ENCODE assay signal across 8 cellular contexts in genomic region chr21:35257413-35257812, GRCh38.
DNase-seq lines count a peak whose midpoint lies in the region; ATAC-seq, FAIRE-seq and TF ChIP-seq lines count a peak whose summit lies in the region.

No MANE protein-coding gene starts in this region.

- H3K18ac ChIP-seq in IMR-90 (ENCODE audit: low read depth, low read length) = peak overlapping the region; percentile 40

- dilution Hi-C loops in IMR-90 (cut with HindIII; ENCODE audit: low sequenced_read_pairs, unreplicated experiment) = no loop called here

- H3K27me3 ChIP-seq in IMR-90 (ENCODE audit: control insufficient read depth, insufficient read depth, low read length) = no peaks in the 10 kb centered on the region
- no peaks in the 10 kb centered on the region; a peak in 1 of 5 replicates for H3K27me3 ChIP-seq in K562 (ENCODE audit: control insufficient read depth in 2 of 2, insufficient read depth in 2 of 2, low read length in 2 of 2)
- H3K27me3 ChIP-seq in naive thymus-derived CD4-positive, alpha-beta T cell (ENCODE audit: control insufficient read depth in 2 of 2, insufficient read depth in 2 of 2, low read length in 2 of 2) = no peaks in the 10 kb centered on the region

- H3K9ac ChIP-seq in IMR-90 (ENCODE audit: low read depth, low read length) (no peak overlapping the region), K562 (ENCODE audit: insufficient read depth in 1 of 2, low read depth in 2 of 2, low read length in 2 of 2) (no peak overlapping the region)

- H2BK15ac ChIP-seq in IMR-90 (ENCODE audit: low read depth, low read length) = no peak overlapping the region

- BruUV-seq in IMR-90 (replicated peaks; lab: Mats Ljungman, UMichigan) (no TSS peak), K562 (replicated peaks; lab: Mats Ljungman, UMichigan) (no TSS peak)

- no peak overlapping the region for H3K4me3 Mint-ChIP-seq in naive thymus-derived CD4-positive, alpha-beta T cell

- TF ChIP-seq RAD21 in IMR-90 (IDR thresholded peaks at IDR 0.05; ENCODE audit: low read length) (peak; percentile 15; the same call in 1 of the 2 replicates), K562 (CRISPR knock-in tag; conservative IDR thresholded peaks at IDR 0.05 in 1 of 2, IDR thresholded peaks at IDR 0.05 in 1 of 2) (no peak)

- intact Hi-C loops in IMR-90 (cut with micrococcal nuclease) (loop anchor here (2.0 to 5.0 kb wide), 5 partner anchors 53 to 770 kb away; no protein-coding TSS in a partner anchor), K562 (cut with micrococcal nuclease) (no loop called here), lower leg skin (cut with DNase I; ENCODE audit: low total_unique reads) (no loop called here)
- intact Hi-C loops in naive thymus-derived CD4-positive, alpha-beta T cell (cut with micrococcal nuclease) = no loop called here

- no peaks in the 10 kb centered on the region for H4K20me1 ChIP-seq in IMR-90 (ENCODE audit: insufficient read depth, low read length)
- no peaks in the 10 kb centered on the region for H4K20me1 ChIP-seq in K562 (replicated peaks; ENCODE audit: control insufficient read depth, insufficient read depth, low read length)

- H2AFZ ChIP-seq in IMR-90 (replicated peaks; ENCODE audit: low read length, poor library complexity) (no peak overlapping the region), K562 (ENCODE audit: low read depth, low read length) (peak overlapping the region; percentile 0; the same call in 1 of the 2 replicates)

- peak overlapping the region; percentile 60 for H2BK120ac ChIP-seq in IMR-90 (ENCODE audit: low read depth, low read length)

- H3K4me1 Mint-ChIP-seq in naive thymus-derived CD4-positive, alpha-beta T cell = no peaks in the 10 kb centered on the region

- POLR2A ChIA-PET in IMR-90 (lab: Charles Lee; ENCODE audit: unreplicated experiment) (no interaction called here), K562 (lab: Yijun Ruan, JAX) (interaction anchor here (1.0 kb wide), 1 partner anchor 16 kb away, joined by 3 read pairs; no protein-coding TSS in a partner anchor)
- POLR2A ChIA-PET in naive thymus-derived CD4-positive, alpha-beta T cell (lab: Charles Lee) = no interaction called here

- ATAC-seq in IMR-90 (ENCODE audit: low read depth) = peak; percentile 48
- no peak; the same call in 2 of the 3 replicates for ATAC-seq in K562
- ATAC-seq in naive thymus-derived CD4-positive, alpha-beta T cell = no peak
- ATAC-seq in GM21390 (IDR thresholded peaks at IDR 0.05; ENCODE audit: unreplicated experiment) = no peak
- no peak for ATAC-seq in activated CD4-positive, CD25-positive, alpha-beta regulatory T cell treated with anti-CD3 and anti-CD28 coated beads, Interleukin-2, amount 50 U/mL, for 24 hours

- peaks cover 0 to 2% (median 0%) of the 10 kb centered on the region in 5 donors for H3K27me3 Mint-ChIP-seq in naive thymus-derived CD4-positive, alpha-beta T cell

- H2AK5ac ChIP-seq in IMR-90 (ENCODE audit: low read depth, low read length) = no peak overlapping the region

- H3K4ac ChIP-seq in IMR-90 (ENCODE audit: low read depth, low read length) = peak overlapping the region; percentile 26; the same call in 1 of the 2 replicates

- H3K4me2 ChIP-seq in IMR-90 (ENCODE audit: low read depth, low read length) (peak overlapping the region; percentile 24; the same call in 1 of the 2 replicates), K562 (ENCODE audit: insufficient read depth, low read length) (no peak overlapping the region)

- TF ChIP-seq EP300 in K562 (IDR thresholded peaks at IDR 0.05; ENCODE audit: low read length) = no peak

- H3K36me3 ChIP-seq in IMR-90 (ENCODE audit: control insufficient read depth, insufficient read depth, low read length) (no peaks in the 10 kb centered on the region), K562 (ENCODE audit: control insufficient read depth, insufficient read depth, low read length) (no peaks in the 10 kb centered on the region)
- H3K36me3 ChIP-seq in naive thymus-derived CD4-positive, alpha-beta T cell (ENCODE audit: control insufficient read depth in 2 of 3, insufficient read depth in 3 of 3, low read length in 3 of 3) = no peaks in the 10 kb centered on the region

- FAIRE-seq in K562 (lab: Jason Lieb, UNC) = no peak

- H3K79me1 ChIP-seq in IMR-90 (ENCODE audit: low read depth in 1 of 2, low read length in 2 of 2) = no peaks in the 10 kb centered on the region

- no peak overlapping the region for H4K91ac ChIP-seq in IMR-90 (ENCODE audit: insufficient read depth, low read depth, low read length)

- no peak overlapping the region for H3K4me3 ChIP-seq in IMR-90 (ENCODE audit: insufficient read depth, low read depth, low read length)
- no peak overlapping the region for H3K4me3 ChIP-seq in K562
- H3K4me3 ChIP-seq in lower leg skin (ENCODE audit: low read depth, poor library complexity, severe bottlenecking) = no peak overlapping the region
- H3K4me3 ChIP-seq in naive thymus-derived CD4-positive, alpha-beta T cell (ENCODE audit: low read length) = no peak overlapping the region

- H2AK9ac ChIP-seq in IMR-90 (replicated peaks; ENCODE audit: low read depth, low read length, poor library complexity) = no peak overlapping the region

- peaks cover 0 to 4% (median 0%) of the 10 kb centered on the region in 5 donors for H3K36me3 Mint-ChIP-seq in naive thymus-derived CD4-positive, alpha-beta T cell

- peaks cover 0 to 8% (median 2%) of the 10 kb centered on the region in 11 donors for H3K9me3 Mint-ChIP-seq in naive thymus-derived CD4-positive, alpha-beta T cell

- no peak overlapping the region; a peak in 1 of 4 replicates for H4K8ac ChIP-seq in IMR-90 (ENCODE audit: low read depth in 2 of 2, low read length in 2 of 2)

- in situ Hi-C loops in IMR-90 (cut with MboI; ENCODE audit: low sequenced_read_pairs) = no loop called here
- in situ Hi-C loops in K562 (cut with MboI) = no loop called here

- WGBS in IMR-90 (ENCODE audit: extremely low coverage in 2 of 2, insufficient read length in 1 of 2), 2 experiments = 0% methylated on average over 1 of the region's 2 CpGs; no CpG with 5 or more reads in 1 of the 2 experiments
- 6% methylated on average over 2 of the region's 2 CpGs for WGBS in K562 (ENCODE audit: insufficient coverage, low coverage, missing lambda C conversion rate)
- whole genome bisulfite sequencing in lower leg skin, 2 donors = 18% methylated on average over 2 of the region's 2 CpGs

- H3K9me1 ChIP-seq in IMR-90 (ENCODE audit: insufficient read depth, low read length) = peaks cover 4% of the 10 kb centered on the region
- no peaks in the 10 kb centered on the region for H3K9me1 ChIP-seq in K562 (ENCODE audit: control insufficient read depth, insufficient read depth, low read length)

- 0 out of 2 replicates have a peak, but pooled peaks cover 2% of the 10 kb centered on the region for H3K9me3 ChIP-seq in IMR-90 (ENCODE audit: control insufficient read depth, insufficient read depth, low read length)
- H3K9me3 ChIP-seq in K562 (replicated peaks; ENCODE audit: control insufficient read depth, insufficient read depth, low read depth, low read length) = no peaks in the 10 kb centered on the region
- no peaks in the 10 kb centered on the region for H3K9me3 ChIP-seq in naive thymus-derived CD4-positive, alpha-beta T cell (ENCODE audit: control insufficient read depth in 2 of 3, low read length in 3 of 3)

- CTCF ChIA-PET in IMR-90 (lab: Yijun Ruan, JAX) (interaction anchor here (0.6 to 0.9 kb wide), 2 partner anchors 50 to 57 kb away, joined by 3 to 4 read pairs; no protein-coding TSS in a partner anchor), K562 (lab: Yijun Ruan, JAX; ENCODE audit: low intra/inter-chr PET ratio) (no interaction called here)
- CTCF ChIA-PET in naive thymus-derived CD4-positive, alpha-beta T cell (lab: Charles Lee) = no interaction called here

- no peak overlapping the region for H3K27ac Mint-ChIP-seq in naive thymus-derived CD4-positive, alpha-beta T cell

- no peak overlapping the region for H3K56ac ChIP-seq in IMR-90 (ENCODE audit: extremely low read depth, insufficient read depth, low read length)

- peaks cover 8% of the 10 kb centered on the region for H3K4me1 ChIP-seq in IMR-90 (ENCODE audit: control insufficient read depth, insufficient read depth, low read length)
- peaks cover 0 to 12% of the 10 kb centered on the region in 2 experiments; a peak in 3 of 5 replicates for H3K4me1 ChIP-seq in K562 (replicated peaks in 1 of 2; ENCODE audit: control insufficient read depth in 2 of 2, insufficient read depth in 2 of 2, low read length in 2 of 2)
- no peaks in the 10 kb centered on the region for H3K4me1 ChIP-seq in naive thymus-derived CD4-positive, alpha-beta T cell (ENCODE audit: control insufficient read depth in 2 of 2, insufficient read depth in 2 of 2, low read length in 2 of 2)

- TF ChIP-seq CTCF in IMR-90 (conservative IDR thresholded peaks at IDR 0.05; ENCODE audit: low read depth, low read length) = no peak
- no peak for TF ChIP-seq CTCF in K562 (IDR thresholded peaks at IDR 0.05 in 2 of 3, conservative IDR thresholded peaks at IDR 0.05 in 1 of 3; ENCODE audit: insufficient read depth in 2 of 3, low read depth in 1 of 3, low read length in 3 of 3)
- no peak for TF ChIP-seq CTCF in lower leg skin (IDR thresholded peaks at IDR 0.05)

- H4K5ac ChIP-seq in IMR-90 (ENCODE audit: low read depth, low read length) = no peak overlapping the region

- H3K27ac ChIP-seq in IMR-90 (ENCODE audit: insufficient read depth, low read length) (peak overlapping the region; percentile 24; the same call in 1 of the 2 replicates), K562 (ENCODE audit: extremely low read depth, low read depth, low read length) (no peak overlapping the region)
- no peak overlapping the region for H3K27ac ChIP-seq in naive thymus-derived CD4-positive, alpha-beta T cell (ENCODE audit: low read depth, low read length)

- 0 out of 2 replicates have a peak overlapping the region, but pooled peaks have one; percentile 11 for H3K14ac ChIP-seq in IMR-90 (replicated peaks; ENCODE audit: low read depth, low read length)

- H3K79me2 ChIP-seq in K562 (ENCODE audit: control insufficient read depth, insufficient read depth, low read length) = no peaks in the 10 kb centered on the region

- peak overlapping the region; percentile 52; the same call in 1 of the 2 replicates for H2BK20ac ChIP-seq in IMR-90 (ENCODE audit: low read depth, low read length)

- H3K23ac ChIP-seq in IMR-90 (ENCODE audit: low read depth, low read length) = peak overlapping the region; percentile 36; the same call in 1 of the 2 replicates

- peak; percentile 95 for DNase-seq in A172 (ENCODE audit: low spot score)
- peak; percentile 96 for DNase-seq in IMR-90
- DNase-seq in K562 (ENCODE audit: extremely low read depth in 1 of 4, low spot score in 3 of 4) = peak in 1 of 4 experiments; percentile 29
- peak; percentile 65 to 90 for DNase-seq in lower leg skin (ENCODE audit: low spot score in 2 of 2)
- no peak for DNase-seq in naive thymus-derived CD4-positive, alpha-beta T cell
- no peak for DNase-seq in NCI-H748 treated with DMSO at 0.1 percent for 48 hours (lab: John Stamatoyannopoulos, UW)

- H2BK5ac ChIP-seq in IMR-90 (ENCODE audit: low read depth, low read length, poor library complexity, severe bottlenecking) = peak overlapping the region; percentile 83

- TF ChIP-seq POLR2A in IMR-90 (IDR thresholded peaks at IDR 0.05; ENCODE audit: low read depth, low read length) (no peak; the same call in 1 of the 2 replicates), K562 (conservative IDR thresholded peaks at IDR 0.05) (no peak), lower leg skin (IDR thresholded peaks at IDR 0.05) (no peak)

TF ChIP-seq in IMR-90, 13 proteins besides CTCF, POLR2A, EP300 and RAD21 (continues in another document):
- no peak for TF ChIP-seq MXI1 (IDR thresholded peaks at IDR 0.05; ENCODE audit: borderline replicate concordance, low read depth, low read length)

Comparison
In these comparisons a context has a peak if more than half of its experiments do, and no peak if none do; other contexts are left out.
1. DNase-seq: peak in A172 (single experiment), IMR-90 (single experiment) and lower leg skin (2 of 2); none in naive thymus-derived CD4-positive, alpha-beta T cell (0 of 9) and NCI-H748 treated with DMSO at 0.1 percent for 48 hours (single experiment).